Comparison of ENCODE assay signal across 18 cellular contexts in the genomic region with DNA sequence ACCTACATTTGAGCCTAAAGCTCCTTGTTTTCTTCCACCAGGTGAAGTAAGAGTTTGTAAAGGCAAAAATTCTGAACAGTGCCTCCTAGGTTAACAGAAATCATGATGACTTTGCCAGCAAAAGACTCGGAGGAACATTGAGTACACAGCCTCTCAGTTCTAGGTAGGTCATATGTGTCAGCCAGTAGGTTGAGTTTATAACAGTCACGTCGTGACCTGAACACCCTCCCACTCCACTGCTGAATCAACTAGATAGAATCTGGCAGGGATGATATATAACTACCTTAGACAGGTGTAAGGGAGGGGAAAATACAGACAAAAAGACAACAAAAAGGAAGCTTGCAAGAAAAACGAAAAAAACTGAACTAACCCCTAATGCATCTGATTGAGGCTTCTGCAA. TPM values are rescaled to one million over a fixed set of nuclear protein-coding genes. Genes with fewer than 3 reads are reported as not detected.
A peak's percentile ranks its signal among the peaks of the same experiment; 100 is the strongest.
DNase-seq lines count a peak whose midpoint lies in the region; ATAC-seq, FAIRE-seq and TF ChIP-seq lines count a peak whose summit lies in the region.
"Had no signal": no experiment of that assay in that cellular context is flagged by ENCODE, and none has a peak within 500 bp of the region (broad histone marks: within the 10 kb centered on the region; RNA-seq: fewer than 3 reads in every experiment).

No MANE protein-coding gene starts in this region.

- H2AFZ ChIP-seq in PC-3 (ENCODE audit: low read length) = no peak overlapping the region
- no peak overlapping the region for H2AFZ ChIP-seq in keratinocyte (ENCODE audit: control insufficient read depth, low read length)
- H2AFZ ChIP-seq: GM23338 had no signal

- H3K4me1 ChIP-seq in A549 (peaks cover 12% of the 10 kb centered on the region; the same call in 2 of the 3 replicates), PC-3 (ENCODE audit: insufficient read depth, low read length) (peaks cover 20% of the 10 kb centered on the region), keratinocyte (ENCODE audit: control insufficient read depth, extremely low read depth, insufficient read depth, low read length) (peaks cover 18% of the 10 kb centered on the region), gastroesophageal sphincter (peaks cover 0 to 24% (median 0%) of the 10 kb centered on the region in 3 donors), tibial nerve (peaks cover 0 to 9% (median 0%) of the 10 kb centered on the region in 4 donors)
- H3K4me1 ChIP-seq: HAP-1 had no signal

- dilution Hi-C loops in keratinocyte (cut with MboI; ENCODE audit: extremely low pct_ligation_motif_present, low sequenced_read_pairs) = loop anchor here (5.0 kb wide), 1 partner anchor 36 kb away; no protein-coding TSS in a partner anchor

- WGBS in A549 (ENCODE audit: missing lambda C conversion rate) = 0% methylated on average over 4 of the region's 4 CpGs
- 63 to 65% methylated on average over 1 to 4 of the region's 4 CpGs for WGBS in gastroesophageal sphincter (ENCODE audit: low coverage in 1 of 2), 2 donors
- WGBS in tibial nerve, 2 donors = 49 to 53% methylated on average over 4 of the region's 4 CpGs

- FAIRE-seq in A549 (lab: Jason Lieb, UNC) (no peak), bronchial epithelial cell (lab: Jason Lieb, UNC) (no peak), keratinocyte (lab: Jason Lieb, UNC) (peak; percentile 83)
- FAIRE-seq: GM12891 had no signal

- DNase-seq in A549 (ENCODE audit: low read depth in 1 of 2, low spot score in 1 of 2) (no peak), PC-3 (no peak), bronchial epithelial cell (ENCODE audit: low read depth) (peak; percentile 9), keratinocyte (ENCODE audit: low read depth, low spot score) (no peak), NCI-H2171 (lab: John Stamatoyannopoulos, UW) (no peak), mesothelial cell of epicardium (ENCODE audit: low spot score in 2 of 2, unreplicated experiment in 2 of 2) (no peak), tibial nerve (ENCODE audit: low spot score in 2 of 2) (no peak)
- DNase-seq: 8988T; C1 segment of cervical spinal cord; CD4-positive, alpha-beta T cell; DMS 273 treated with DMSO at 0.1 percent for 48 hours; DMS79 had no signal

- no peak overlapping the region for H3K27ac Mint-ChIP-seq in mesothelial cell of epicardium
- H3K27ac Mint-ChIP-seq: B cell; CD4-positive, alpha-beta T cell; GM23338; HFFc6 had no signal

- H3K27me3 Mint-ChIP-seq in mesothelial cell of epicardium (ENCODE audit: low read depth) = peaks cover 30% of the 10 kb centered on the region

- TF ChIP-seq CTCF in A549 (IDR thresholded peaks at IDR 0.05) = no peak
- TF ChIP-seq CTCF in PC-3 (conservative IDR thresholded peaks at IDR 0.05; ENCODE audit: low read depth, low read length) = no peak
- TF ChIP-seq CTCF in bronchial epithelial cell (IDR thresholded peaks at IDR 0.05; ENCODE audit: insufficient read depth, low read length, severe bottlenecking) = no peak
- TF ChIP-seq CTCF in keratinocyte (optimal IDR thresholded peaks at IDR 0.05 in 1 of 3, IDR thresholded peaks at IDR 0.05 in 1 of 3, conservative IDR thresholded peaks at IDR 0.05 in 1 of 3; ENCODE audit: extremely low read depth in 1 of 3, insufficient read depth in 2 of 3, low read length in 3 of 3) = no peak
- TF ChIP-seq CTCF in mesothelial cell of epicardium (IDR thresholded peaks at IDR 0.05; ENCODE audit: unreplicated experiment) = no peak
- TF ChIP-seq CTCF in gastroesophageal sphincter (IDR thresholded peaks at IDR 0.05) = no peak
- TF ChIP-seq CTCF in tibial nerve (IDR thresholded peaks at IDR 0.05) = no peak

- BruUV-seq in PC-3 (replicated peaks; lab: Mats Ljungman, UMichigan) = no TSS peak

- no peaks in the 10 kb centered on the region for H3K36me3 Mint-ChIP-seq in mesothelial cell of epicardium

- no peaks in the 10 kb centered on the region for H3F3A ChIP-seq in PC-3 (ENCODE audit: low read length, unreplicated experiment)

- H3K4me3 Mint-ChIP-seq in mesothelial cell of epicardium = no peak overlapping the region
- H3K4me3 Mint-ChIP-seq: B cell; CD4-positive, alpha-beta T cell; GM23338; HFFc6 had no signal

- H3K27ac ChIP-seq in A549 (no peak overlapping the region), PC-3 (ENCODE audit: low read length) (no peak overlapping the region), keratinocyte (ENCODE audit: control insufficient read depth, insufficient read depth, low read length) (no peak overlapping the region), gastroesophageal sphincter (no peak overlapping the region), tibial nerve (no peak overlapping the region)

- H3K36me3 ChIP-seq in PC-3 (ENCODE audit: low read depth, low read length) = no peaks in the 10 kb centered on the region
- no peaks in the 10 kb centered on the region for H3K36me3 ChIP-seq in bronchial epithelial cell (ENCODE audit: control insufficient read depth, insufficient read depth, low read length)
- H3K36me3 ChIP-seq in keratinocyte (ENCODE audit: control insufficient read depth in 2 of 2, extremely low read depth in 1 of 2, insufficient read depth in 2 of 2, low read length in 2 of 2) = no peaks in the 10 kb centered on the region
- no peaks in the 10 kb centered on the region for H3K36me3 ChIP-seq in gastroesophageal sphincter
- H3K36me3 ChIP-seq in tibial nerve = no peaks in the 10 kb centered on the region
- H3K36me3 ChIP-seq: HAP-1 had no signal

- no peak for TF ChIP-seq POLR2A in A549 (IDR thresholded peaks at IDR 0.05; ENCODE audit: low read length)
- TF ChIP-seq POLR2A in gastroesophageal sphincter (IDR thresholded peaks at IDR 0.05) = no peak
- TF ChIP-seq POLR2A in tibial nerve (IDR thresholded peaks at IDR 0.05) = no peak

- POLR2A ChIA-PET in A549 (lab: Yijun Ruan, JAX) (interaction anchor here (1.1 kb wide), 1 partner anchor 257 kb away, joined by 3 read pairs; no protein-coding TSS in a partner anchor), PC-3 (lab: Charles Lee; ENCODE audit: unreplicated experiment) (no interaction called here)

- CTCF ChIA-PET in A549 (lab: Yijun Ruan, JAX) = interaction anchor here (1.2 to 2.6 kb wide), 4 partner anchors 18 to 49 kb away, joined by 4 to 12 read pairs (median 5); no protein-coding TSS in a partner anchor
- CTCF ChIA-PET in PC-3 (lab: Charles Lee) = interaction anchor here (0.6 kb wide), 1 partner anchor 24 kb away, joined by 12 read pairs; no protein-coding TSS in a partner anchor

- H3K79me2 ChIP-seq in PC-3 (ENCODE audit: low read length) (no peaks in the 10 kb centered on the region), keratinocyte (ENCODE audit: control insufficient read depth, insufficient read depth, low read length) (no peaks in the 10 kb centered on the region)

- H3K4me3 ChIP-seq in A549 (no peak overlapping the region), PC-3 (ENCODE audit: low read length) (no peak overlapping the region), bronchial epithelial cell (ENCODE audit: low read depth, low read length) (no peak overlapping the region), keratinocyte (ENCODE audit: control insufficient read depth in 2 of 3, extremely low read depth in 1 of 3, insufficient read depth in 2 of 3, low read depth in 1 of 3, low read length in 3 of 3) (no peak overlapping the region), gastroesophageal sphincter (no peak overlapping the region), tibial nerve (no peak overlapping the region)
- H3K4me3 ChIP-seq: GM23338, HAP-1 had no signal

- no peak for TF ChIP-seq EP300 in A549 (IDR thresholded peaks at IDR 0.05)
- TF ChIP-seq EP300 in gastroesophageal sphincter (IDR thresholded peaks at IDR 0.05) = no peak
- TF ChIP-seq EP300 in tibial nerve (IDR thresholded peaks at IDR 0.05) = no peak

- no peaks in the 10 kb centered on the region for H3K9me1 ChIP-seq in keratinocyte (ENCODE audit: control insufficient read depth, extremely low read depth, insufficient read depth, low read length)

- H3K27me3 ChIP-seq in PC-3 (ENCODE audit: low read length) = peaks cover 11% of the 10 kb centered on the region
- no peaks in the 10 kb centered on the region for H3K27me3 ChIP-seq in bronchial epithelial cell (ENCODE audit: control insufficient read depth, insufficient read depth, low read length)
- no peaks in the 10 kb centered on the region for H3K27me3 ChIP-seq in keratinocyte (ENCODE audit: control insufficient read depth, extremely low read depth, insufficient read depth, low read length)
- peaks cover 67% of the 10 kb centered on the region for H3K27me3 ChIP-seq in gastroesophageal sphincter
- no peaks in the 10 kb centered on the region for H3K27me3 ChIP-seq in tibial nerve

- peaks cover 17% of the 10 kb centered on the region for H3K4me1 Mint-ChIP-seq in mesothelial cell of epicardium
- H3K4me1 Mint-ChIP-seq: B cell had no signal

- H3K9ac ChIP-seq in PC-3 (ENCODE audit: low read length) (no peak overlapping the region), keratinocyte (ENCODE audit: control insufficient read depth, extremely low read depth, insufficient read depth, low read length) (no peak overlapping the region)

- H4K20me1 ChIP-seq in PC-3 (ENCODE audit: low read length) = no peaks in the 10 kb centered on the region
- no peaks in the 10 kb centered on the region for H4K20me1 ChIP-seq in keratinocyte (ENCODE audit: control insufficient read depth, extremely low read depth, insufficient read depth, low read length)

- H3K9me3 ChIP-seq in A549 (no peaks in the 10 kb centered on the region), PC-3 (ENCODE audit: low read length) (no peaks in the 10 kb centered on the region), keratinocyte (ENCODE audit: control insufficient read depth, low read depth, low read length) (no peaks in the 10 kb centered on the region), gastroesophageal sphincter (no peaks in the 10 kb centered on the region), tibial nerve (no peaks in the 10 kb centered on the region)
- H3K9me3 ChIP-seq: HAP-1 had no signal

- H3K9me2 ChIP-seq in PC-3 (replicated peaks; ENCODE audit: low read length) = no peaks in the 10 kb centered on the region

- H3K9me3 Mint-ChIP-seq in mesothelial cell of epicardium = no peaks in the 10 kb centered on the region
- H3K9me3 Mint-ChIP-seq: CD4-positive, alpha-beta T cell; GM23338; HFFc6 had no signal

- intact Hi-C loops in PC-3 (cut with micrococcal nuclease) = no loop called here

- TF ChIP-seq RAD21 in A549 (conservative IDR thresholded peaks at IDR 0.05 in 1 of 2, IDR thresholded peaks at IDR 0.05 in 1 of 2) = no peak

- ATAC-seq in A549 (no peak), PC-3 (no peak), gastroesophageal sphincter (no peak)

- H3K4me2 ChIP-seq in A549 (peak overlapping the region; percentile 48; the same call in 1 of the 3 replicates), PC-3 (ENCODE audit: low read length) (peak overlapping the region; percentile 62), keratinocyte (ENCODE audit: control insufficient read depth, extremely low read depth, insufficient read depth, low read depth, low read length) (peak overlapping the region; percentile 81)
- H3K4me2 ChIP-seq: GM23338 had no signal

RNA-seq across cellular contexts. Expression of a gene that starts 12.8 kb away (rescaled TPM):
- polyA plus RNA-seq in A549 (2011; rRNA removed) (1.2 and 1.3 TPM in 2 replicates), A549 (2017; fragmentation: RNase III; extraction: RNeasy Plus Mini Kit Qiagen cat#74134 plus additional on column Dnase treatment) (0.72 to 0.92 TPM (median 0.84 TPM) in 3 replicates), keratinocyte (3.5 to 4.6 TPM (median 3.6 TPM) in 3 replicates)
- 1.0 and 1.6 TPM in 2 replicates for polyA plus RNA-seq in A549 (2012; cell fraction: cytosol; rRNA removed)
- 1.2 TPM in 2 replicates for polyA plus RNA-seq in A549 (2012; cell fraction: nucleus; rRNA removed)
- polyA minus RNA-seq in A549 (2011; rRNA and poly(A)+ RNA removed) = 1.5 TPM in 2 replicates
- total RNA-seq in PC-3 (2014; rRNA removed) (2.1 and 2.4 TPM in 2 replicates), bronchial epithelial cell (3.4 and 3.8 TPM in 2 replicates), mesothelial cell of epicardium (1.9 to 2.6 TPM (median 2.5 TPM) in 3 replicates), gastroesophageal sphincter (1 to 10 TPM; 1.0 to 1.4 (median 1.2) TPM), tibial nerve (1 to 10 TPM in 1 of 4 donors, under 1 TPM in 3; 0.20 to 1.2 (median 0.54) TPM)
- polyA plus RNA-seq in keratinocyte (2011; ENCODE audit: low read depth) = 1.6 TPM
- polyA plus RNA-seq in keratinocyte (2011; cell fraction: cytosol; rRNA removed) = 3.0 and 3.3 TPM in 2 replicates
- polyA plus RNA-seq in keratinocyte (2011; cell fraction: nucleus; rRNA removed) = 4.5 and 5.3 TPM in 2 replicates
- polyA plus RNA-seq in keratinocyte (2012; ENCODE audit: low replicate concordance) = 4.7 and 5.2 TPM in 2 replicates
- polyA minus RNA-seq in keratinocyte = 4.0 to 7.9 TPM (median 4.2 TPM) in 3 replicates
- 7.1 TPM for polyA minus RNA-seq in keratinocyte (2011; cell fraction: cytosol; rRNA and poly(A)+ RNA removed)
- polyA minus RNA-seq in keratinocyte (2011; cell fraction: nucleus; rRNA and poly(A)+ RNA removed) = 4.0 TPM in 2 replicates
